1 cellular context compared by ENCODE assay signal in the genomic region with DNA sequence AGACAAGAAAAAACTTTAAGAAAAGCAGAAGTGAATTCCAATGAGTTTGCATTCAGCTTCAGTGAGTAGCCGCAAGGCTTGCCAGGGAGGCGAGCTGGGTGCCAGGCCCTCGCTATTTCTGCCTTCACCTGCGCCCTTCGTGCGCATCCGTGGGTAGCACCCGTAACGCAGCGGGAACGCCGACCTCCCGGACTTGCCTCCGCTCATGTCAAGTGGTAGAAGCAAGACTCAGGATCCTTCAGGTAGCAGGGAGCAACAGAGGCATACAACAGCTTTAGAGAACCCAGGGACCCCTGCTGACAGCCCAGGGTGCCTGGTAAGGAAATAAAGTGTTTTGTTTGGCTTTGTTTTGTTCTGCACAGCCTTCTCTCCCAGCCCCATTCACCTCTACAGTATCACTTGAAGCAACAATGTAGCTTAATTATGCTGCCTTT.
TF ChIP-seq lines count a peak whose summit lies in the region.

No MANE protein-coding gene starts in this region.

TF ChIP-seq in GM23338, 12 proteins besides CTCF, POLR2A, EP300 and RAD21 (continued from another document):
- TF ChIP-seq, protein P1, sequence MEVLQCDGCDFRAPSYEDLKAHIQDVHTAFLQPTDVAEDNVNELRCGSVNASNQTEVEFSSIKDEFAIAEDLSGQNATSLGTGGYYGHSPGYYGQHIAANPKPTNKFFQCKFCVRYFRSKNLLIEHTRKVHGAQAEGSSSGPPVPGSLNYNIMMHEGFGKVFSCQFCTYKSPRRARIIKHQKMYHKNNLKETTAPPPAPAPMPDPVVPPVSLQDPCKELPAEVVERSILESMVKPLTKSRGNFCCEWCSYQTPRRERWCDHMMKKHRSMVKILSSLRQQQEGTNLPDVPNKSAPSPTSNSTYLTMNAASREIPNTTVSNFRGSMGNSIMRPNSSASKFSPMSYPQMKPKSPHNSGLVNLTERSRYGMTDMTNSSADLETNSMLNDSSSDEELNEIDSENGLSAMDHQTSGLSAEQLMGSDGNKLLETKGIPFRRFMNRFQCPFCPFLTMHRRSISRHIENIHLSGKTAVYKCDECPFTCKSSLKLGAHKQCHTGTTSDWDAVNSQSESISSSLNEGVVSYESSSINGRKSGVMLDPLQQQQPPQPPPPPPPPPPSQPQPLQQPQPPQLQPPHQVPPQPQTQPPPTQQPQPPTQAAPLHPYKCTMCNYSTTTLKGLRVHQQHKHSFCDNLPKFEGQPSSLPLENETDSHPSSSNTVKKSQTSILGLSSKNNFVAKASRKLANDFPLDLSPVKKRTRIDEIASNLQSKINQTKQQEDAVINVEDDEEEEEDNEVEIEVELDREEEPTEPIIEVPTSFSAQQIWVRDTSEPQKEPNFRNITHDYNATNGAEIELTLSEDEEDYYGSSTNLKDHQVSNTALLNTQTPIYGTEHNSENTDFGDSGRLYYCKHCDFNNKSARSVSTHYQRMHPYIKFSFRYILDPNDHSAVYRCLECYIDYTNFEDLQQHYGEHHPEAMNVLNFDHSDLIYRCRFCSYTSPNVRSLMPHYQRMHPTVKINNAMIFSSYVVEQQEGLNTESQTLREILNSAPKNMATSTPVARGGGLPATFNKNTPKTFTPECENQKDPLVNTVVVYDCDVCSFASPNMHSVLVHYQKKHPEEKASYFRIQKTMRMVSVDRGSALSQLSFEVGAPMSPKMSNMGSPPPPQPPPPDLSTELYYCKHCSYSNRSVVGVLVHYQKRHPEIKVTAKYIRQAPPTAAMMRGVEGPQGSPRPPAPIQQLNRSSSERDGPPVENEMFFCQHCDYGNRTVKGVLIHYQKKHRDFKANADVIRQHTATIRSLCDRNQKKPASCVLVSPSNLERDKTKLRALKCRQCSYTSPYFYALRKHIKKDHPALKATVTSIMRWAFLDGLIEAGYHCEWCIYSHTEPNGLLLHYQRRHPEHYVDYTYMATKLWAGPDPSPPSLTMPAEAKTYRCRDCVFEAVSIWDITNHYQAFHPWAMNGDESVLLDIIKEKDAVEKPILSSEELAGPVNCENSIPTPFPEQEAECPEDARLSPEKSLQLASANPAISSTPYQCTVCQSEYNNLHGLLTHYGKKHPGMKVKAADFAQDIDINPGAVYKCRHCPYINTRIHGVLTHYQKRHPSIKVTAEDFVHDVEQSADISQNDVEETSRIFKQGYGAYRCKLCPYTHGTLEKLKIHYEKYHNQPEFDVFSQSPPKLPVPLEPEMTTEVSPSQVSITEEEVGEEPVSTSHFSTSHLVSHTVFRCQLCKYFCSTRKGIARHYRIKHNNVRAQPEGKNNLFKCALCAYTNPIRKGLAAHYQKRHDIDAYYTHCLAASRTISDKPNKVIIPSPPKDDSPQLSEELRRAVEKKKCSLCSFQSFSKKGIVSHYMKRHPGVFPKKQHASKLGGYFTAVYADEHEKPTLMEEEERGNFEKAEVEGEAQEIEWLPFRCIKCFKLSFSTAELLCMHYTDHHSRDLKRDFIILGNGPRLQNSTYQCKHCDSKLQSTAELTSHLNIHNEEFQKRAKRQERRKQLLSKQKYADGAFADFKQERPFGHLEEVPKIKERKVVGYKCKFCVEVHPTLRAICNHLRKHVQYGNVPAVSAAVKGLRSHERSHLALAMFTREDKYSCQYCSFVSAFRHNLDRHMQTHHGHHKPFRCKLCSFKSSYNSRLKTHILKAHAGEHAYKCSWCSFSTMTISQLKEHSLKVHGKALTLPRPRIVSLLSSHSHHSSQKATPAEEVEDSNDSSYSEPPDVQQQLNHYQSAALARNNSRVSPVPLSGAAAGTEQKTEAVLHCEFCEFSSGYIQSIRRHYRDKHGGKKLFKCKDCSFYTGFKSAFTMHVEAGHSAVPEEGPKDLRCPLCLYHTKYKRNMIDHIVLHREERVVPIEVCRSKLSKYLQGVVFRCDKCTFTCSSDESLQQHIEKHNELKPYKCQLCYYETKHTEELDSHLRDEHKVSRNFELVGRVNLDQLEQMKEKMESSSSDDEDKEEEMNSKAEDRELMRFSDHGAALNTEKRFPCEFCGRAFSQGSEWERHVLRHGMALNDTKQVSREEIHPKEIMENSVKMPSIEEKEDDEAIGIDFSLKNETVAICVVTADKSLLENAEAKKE (CRISPR knock-in tag; IDR thresholded peaks at IDR 0.05): no peak
- TF ChIP-seq, protein P2, sequence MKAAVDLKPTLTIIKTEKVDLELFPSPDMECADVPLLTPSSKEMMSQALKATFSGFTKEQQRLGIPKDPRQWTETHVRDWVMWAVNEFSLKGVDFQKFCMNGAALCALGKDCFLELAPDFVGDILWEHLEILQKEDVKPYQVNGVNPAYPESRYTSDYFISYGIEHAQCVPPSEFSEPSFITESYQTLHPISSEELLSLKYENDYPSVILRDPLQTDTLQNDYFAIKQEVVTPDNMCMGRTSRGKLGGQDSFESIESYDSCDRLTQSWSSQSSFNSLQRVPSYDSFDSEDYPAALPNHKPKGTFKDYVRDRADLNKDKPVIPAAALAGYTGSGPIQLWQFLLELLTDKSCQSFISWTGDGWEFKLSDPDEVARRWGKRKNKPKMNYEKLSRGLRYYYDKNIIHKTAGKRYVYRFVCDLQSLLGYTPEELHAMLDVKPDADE (IDR thresholded peaks at IDR 0.05): no peak
- TF ChIP-seq STAT1 (IDR thresholded peaks at IDR 0.05; ENCODE audit: unreplicated experiment) (no peak), EZH2 (IDR thresholded peaks at IDR 0.05; ENCODE audit: low read depth, unreplicated experiment) (no peak), ZNF114 (CRISPR knock-in tag; IDR thresholded peaks at IDR 0.05) (no peak), JUNB (IDR thresholded peaks at IDR 0.05; ENCODE audit: unreplicated experiment) (no peak)
